ENCODE assay signal across 8 cellular contexts in the genomic region with DNA sequence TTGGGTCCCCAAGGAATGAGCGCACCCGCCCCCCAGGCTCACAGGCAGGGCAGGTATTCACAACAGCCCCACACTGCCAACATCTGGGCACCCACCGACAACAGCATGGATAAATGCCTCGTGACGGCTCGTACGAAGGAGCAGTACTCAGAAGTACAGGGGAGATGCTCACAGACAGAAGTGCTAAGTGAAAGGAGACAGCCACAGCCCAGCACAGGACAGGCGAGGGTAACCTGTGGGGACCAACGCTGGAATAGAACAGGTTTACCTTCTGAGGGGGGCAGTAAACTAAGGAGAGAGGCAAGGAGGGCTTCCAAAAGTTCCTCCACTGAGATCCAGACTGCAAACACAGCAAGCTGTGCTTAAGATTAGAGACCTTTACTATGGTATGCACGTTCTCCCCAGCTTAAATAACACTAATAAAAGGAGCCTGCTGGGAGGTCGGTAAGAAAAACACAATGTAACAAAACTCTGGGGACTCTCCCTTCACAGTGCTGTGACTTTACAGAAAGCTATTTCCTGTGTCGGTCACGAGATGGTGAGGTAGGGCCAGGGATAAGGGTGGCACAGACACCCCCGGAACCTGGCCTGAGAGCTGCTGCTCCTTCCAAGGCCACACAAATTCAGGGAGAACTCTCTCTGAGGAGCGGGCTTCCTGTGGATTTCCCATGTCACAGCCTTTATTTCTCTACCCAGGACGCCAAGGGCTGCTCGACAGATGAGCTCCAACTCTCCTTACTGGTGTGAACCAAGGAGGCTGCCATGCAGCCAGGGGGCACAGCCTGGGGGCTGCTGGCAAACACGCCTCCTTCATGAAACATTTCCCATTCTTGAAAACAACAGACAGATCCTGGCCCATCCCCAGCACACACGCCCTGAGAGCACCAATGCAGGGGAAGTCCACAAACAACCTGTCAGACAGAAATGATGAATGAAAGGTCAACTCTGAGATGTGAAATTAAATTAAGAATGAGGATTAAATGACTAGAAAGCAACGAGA. TPM values are rescaled to one million over a fixed set of nuclear protein-coding genes. Genes with fewer than 3 reads are reported as not detected.
A peak's percentile ranks its signal among the peaks of the same experiment; 100 is the strongest.
DNase-seq lines count a peak whose midpoint lies in the region; ATAC-seq and TF ChIP-seq lines count a peak whose summit lies in the region.

No MANE protein-coding gene starts in this region.

- DNase-seq in CD4-positive, CD25-positive, alpha-beta regulatory T cell = peak in 1 of 3 donors; percentile 66
- DNase-seq in fibroblast of pulmonary artery (ENCODE audit: low read depth) (peak; percentile 86), substantia nigra (lab: John Stamatoyannopoulos, UW) (no peak), uterus (no peak), NCI-H1436 treated with DMSO at 0.1 percent for 48 hours (lab: John Stamatoyannopoulos, UW) (no peak), GM10248 (ENCODE audit: extremely low spot score) (no peak)

- CTCF ChIA-PET in GM10248 (lab: Yijun Ruan, JAX) = interaction anchor here (1.0 to 9.7 kb wide), 10 partner anchors 8 to 33 kb away, joined by 3 to 71 read pairs (median 11); no protein-coding TSS in a partner anchor

- peak overlapping the region in 2 of 3 donors; percentile 49 to 65 for H3K27ac Mint-ChIP-seq in CD4-positive, CD25-positive, alpha-beta regulatory T cell

- H3K9me3 Mint-ChIP-seq in CD4-positive, CD25-positive, alpha-beta regulatory T cell = no peaks in the 10 kb centered on the region

- no peak overlapping the region for H3K27ac ChIP-seq in CD4-positive, CD25-positive, alpha-beta regulatory T cell (ENCODE audit: insufficient read depth, low read length, poor library complexity, severe bottlenecking)
- H3K27ac ChIP-seq in substantia nigra (ENCODE audit: low read depth, low read length, poor library complexity, severe bottlenecking) (no peak overlapping the region), uterus (no peak overlapping the region)

- peaks cover 56% of the 10 kb centered on the region for H3K36me3 Mint-ChIP-seq in CD4-positive, CD25-positive, alpha-beta regulatory T cell

- peaks cover 75% of the 10 kb centered on the region for H3K36me3 ChIP-seq in CD4-positive, CD25-positive, alpha-beta regulatory T cell (ENCODE audit: control insufficient read depth, insufficient read depth, low read length)
- no peaks in the 10 kb centered on the region for H3K36me3 ChIP-seq in uterus

- TF ChIP-seq CTCF in fibroblast of pulmonary artery (IDR thresholded peaks at IDR 0.05; ENCODE audit: low read length, missing control alignments) = no peak
- no peak for TF ChIP-seq CTCF in uterus (IDR thresholded peaks at IDR 0.05)
- TF ChIP-seq CTCF in GM10248 (IDR thresholded peaks at IDR 0.05; ENCODE audit: control extremely low read depth, extremely low read depth, low read depth, missing control alignments) = no peak

- peak in 1 of 2 donors; percentile 46 for ATAC-seq in CD4-positive, CD25-positive, alpha-beta regulatory T cell (ENCODE audit: low read depth in 2 of 2)
- ATAC-seq in GM21423 (IDR thresholded peaks at IDR 0.05; ENCODE audit: unreplicated experiment) (peak; percentile 32), HG03575 (IDR thresholded peaks at IDR 0.05; ENCODE audit: extremely low read depth, insufficient number of reproducible peaks, low FRiP score, unreplicated experiment) (peak; percentile 27)

- TF ChIP-seq POLR2A in uterus (IDR thresholded peaks at IDR 0.05) = no peak

- POLR2A ChIA-PET in GM10248 (lab: Yijun Ruan, JAX) = interaction anchor here (1.5 to 3.8 kb wide), 4 partner anchors 10 to 23 kb away, joined by 4 to 23 read pairs (median 18); no protein-coding TSS in a partner anchor

- H3K27me3 Mint-ChIP-seq in CD4-positive, CD25-positive, alpha-beta regulatory T cell = no peaks in the 10 kb centered on the region

- H3K27me3 ChIP-seq in CD4-positive, CD25-positive, alpha-beta regulatory T cell (ENCODE audit: control insufficient read depth, insufficient read depth, low read length) = no peaks in the 10 kb centered on the region
- no peaks in the 10 kb centered on the region for H3K27me3 ChIP-seq in uterus

- H3K4me1 ChIP-seq in CD4-positive, CD25-positive, alpha-beta regulatory T cell (ENCODE audit: control insufficient read depth, insufficient read depth, low read length, poor library complexity, severe bottlenecking) = no peaks in the 10 kb centered on the region
- no peaks in the 10 kb centered on the region for H3K4me1 ChIP-seq in uterus

- H3K4me1 Mint-ChIP-seq in CD4-positive, CD25-positive, alpha-beta regulatory T cell = peaks cover 9 to 24% (median 20%) of the 10 kb centered on the region in 4 donors

- H3K9me3 ChIP-seq in CD4-positive, CD25-positive, alpha-beta regulatory T cell (ENCODE audit: control insufficient read depth in 2 of 2, low read length in 2 of 2) = no peaks in the 10 kb centered on the region
- H3K9me3 ChIP-seq in uterus = no peaks in the 10 kb centered on the region

- intact Hi-C loops in uterus (cut with DNase I; ENCODE audit: low total_unique reads) = no loop called here

- H3K4me3 Mint-ChIP-seq in CD4-positive, CD25-positive, alpha-beta regulatory T cell = no peak overlapping the region

- H3K4me3 ChIP-seq in CD4-positive, CD25-positive, alpha-beta regulatory T cell (ENCODE audit: low read depth, low read length) = no peak overlapping the region
- no peak overlapping the region for H3K4me3 ChIP-seq in fibroblast of pulmonary artery (replicated peaks; ENCODE audit: low read depth, low read length)
- H3K4me3 ChIP-seq in uterus = no peak overlapping the region

RNA-seq across cellular contexts. Expression of a gene that starts 26.3 kb away (rescaled TPM):
- total RNA-seq in CD4-positive, CD25-positive, alpha-beta regulatory T cell = 12.4 TPM
- polyA plus RNA-seq in CD4-positive, CD25-positive, alpha-beta regulatory T cell = 1 to 10 TPM; 1.7 to 6.0 (median 2.5) TPM
- 10 to 100 TPM; 40.9 to 62.8 (median 52.1) TPM for total RNA-seq in uterus

RNA-seq across cellular contexts. Expression of a gene that starts 55.9 kb away (rescaled TPM):
- total RNA-seq in CD4-positive, CD25-positive, alpha-beta regulatory T cell = not detected
- polyA plus RNA-seq in CD4-positive, CD25-positive, alpha-beta regulatory T cell = under 1 TPM in 2 of 4 donors, not detected in 2; 0.07 to 0.08 TPM
- 1 to 10 TPM in 2 of 4 donors, under 1 TPM in 1, not detected in 1; 0.26 to 3.6 (median 2.9) TPM for total RNA-seq in uterus
